ENCODE assay signal across 1 cellular context in the genomic region with DNA sequence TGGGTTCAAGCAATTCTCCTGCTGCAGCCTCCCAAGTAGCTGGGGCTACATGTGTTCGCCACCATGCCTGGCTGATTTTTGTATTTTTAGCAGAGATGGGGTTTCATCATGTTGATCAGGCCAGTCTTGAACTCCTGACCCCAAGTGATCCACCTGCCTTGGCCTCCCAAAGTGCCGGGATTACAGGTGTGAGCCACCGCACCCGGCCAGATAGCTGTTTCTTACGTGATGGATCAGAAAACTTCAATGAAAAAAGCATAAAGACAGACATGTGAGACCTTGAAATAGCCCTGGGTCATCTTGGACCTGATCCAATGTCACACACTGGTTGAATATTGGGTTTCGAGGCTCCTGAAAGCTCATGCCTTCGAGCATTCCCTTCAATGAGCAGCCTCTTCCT.
TF ChIP-seq lines count a peak whose summit lies in the region.

No MANE protein-coding gene starts in this region.

TF ChIP-seq in K562, 482 proteins besides CTCF, POLR2A, EP300 and RAD21 (continued from another document):
- no peak for TF ChIP-seq NEUROD1 (IDR thresholded peaks at IDR 0.05; ENCODE audit: borderline replicate concordance, low read depth, low read length, partially characterized antibody)
- TF ChIP-seq, protein P1, sequence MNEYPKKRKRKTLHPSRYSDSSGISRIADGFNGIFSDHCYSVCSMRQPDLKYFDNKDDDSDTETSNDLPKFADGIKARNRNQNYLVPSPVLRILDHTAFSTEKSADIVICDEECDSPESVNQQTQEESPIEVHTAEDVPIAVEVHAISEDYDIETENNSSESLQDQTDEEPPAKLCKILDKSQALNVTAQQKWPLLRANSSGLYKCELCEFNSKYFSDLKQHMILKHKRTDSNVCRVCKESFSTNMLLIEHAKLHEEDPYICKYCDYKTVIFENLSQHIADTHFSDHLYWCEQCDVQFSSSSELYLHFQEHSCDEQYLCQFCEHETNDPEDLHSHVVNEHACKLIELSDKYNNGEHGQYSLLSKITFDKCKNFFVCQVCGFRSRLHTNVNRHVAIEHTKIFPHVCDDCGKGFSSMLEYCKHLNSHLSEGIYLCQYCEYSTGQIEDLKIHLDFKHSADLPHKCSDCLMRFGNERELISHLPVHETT (CRISPR knock-in tag; conservative IDR thresholded peaks at IDR 0.05 in 1 of 2, IDR thresholded peaks at IDR 0.05 in 1 of 2), result no peak
- TF ChIP-seq ATF1 (CRISPR knock-in tag; IDR thresholded peaks at IDR 0.05), result no peak
- no peak for TF ChIP-seq ATF1 (tag; IDR thresholded peaks at IDR 0.05)
- TF ChIP-seq ZNF3 (CRISPR knock-in tag; IDR thresholded peaks at IDR 0.05), result no peak
- no peak for TF ChIP-seq SIX5 (IDR thresholded peaks at IDR 0.05; ENCODE audit: borderline replicate concordance in 1 of 2, insufficient read depth in 1 of 2, low read depth in 1 of 2, low read length in 2 of 2)
- peak; percentile 19 for TF ChIP-seq CXXC5 (CRISPR knock-in tag; IDR thresholded peaks at IDR 0.05)
- TF ChIP-seq, protein P2, sequence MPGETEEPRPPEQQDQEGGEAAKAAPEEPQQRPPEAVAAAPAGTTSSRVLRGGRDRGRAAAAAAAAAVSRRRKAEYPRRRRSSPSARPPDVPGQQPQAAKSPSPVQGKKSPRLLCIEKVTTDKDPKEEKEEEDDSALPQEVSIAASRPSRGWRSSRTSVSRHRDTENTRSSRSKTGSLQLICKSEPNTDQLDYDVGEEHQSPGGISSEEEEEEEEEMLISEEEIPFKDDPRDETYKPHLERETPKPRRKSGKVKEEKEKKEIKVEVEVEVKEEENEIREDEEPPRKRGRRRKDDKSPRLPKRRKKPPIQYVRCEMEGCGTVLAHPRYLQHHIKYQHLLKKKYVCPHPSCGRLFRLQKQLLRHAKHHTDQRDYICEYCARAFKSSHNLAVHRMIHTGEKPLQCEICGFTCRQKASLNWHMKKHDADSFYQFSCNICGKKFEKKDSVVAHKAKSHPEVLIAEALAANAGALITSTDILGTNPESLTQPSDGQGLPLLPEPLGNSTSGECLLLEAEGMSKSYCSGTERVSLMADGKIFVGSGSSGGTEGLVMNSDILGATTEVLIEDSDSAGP (CRISPR knock-in tag; IDR thresholded peaks at IDR 0.05), result no peak
- TF ChIP-seq DACH1 (IDR thresholded peaks at IDR 0.05; ENCODE audit: partially characterized antibody), result no peak
- TF ChIP-seq ZNF239 (CRISPR knock-in tag; IDR thresholded peaks at IDR 0.05), result no peak
- peak; percentile 51; the same call in 1 of the 2 replicates for TF ChIP-seq SMAD4 (CRISPR knock-in tag; conservative IDR thresholded peaks at IDR 0.05)
- TF ChIP-seq CC2D1A (IDR thresholded peaks at IDR 0.05), result no peak
- no peak for TF ChIP-seq GTF2E2 (tag; IDR thresholded peaks at IDR 0.05)
- TF ChIP-seq BCOR (IDR thresholded peaks at IDR 0.05), result 0 out of 2 replicates have a peak, but pooled peaks have one; percentile 14
- TF ChIP-seq ZKSCAN8 (CRISPR knock-in tag; IDR thresholded peaks at IDR 0.05), result 0 out of 2 replicates have a peak, but pooled peaks have one; percentile 11
- no peak for TF ChIP-seq NFE2 (IDR thresholded peaks at IDR 0.05; ENCODE audit: low read depth)
- TF ChIP-seq, protein P3, sequence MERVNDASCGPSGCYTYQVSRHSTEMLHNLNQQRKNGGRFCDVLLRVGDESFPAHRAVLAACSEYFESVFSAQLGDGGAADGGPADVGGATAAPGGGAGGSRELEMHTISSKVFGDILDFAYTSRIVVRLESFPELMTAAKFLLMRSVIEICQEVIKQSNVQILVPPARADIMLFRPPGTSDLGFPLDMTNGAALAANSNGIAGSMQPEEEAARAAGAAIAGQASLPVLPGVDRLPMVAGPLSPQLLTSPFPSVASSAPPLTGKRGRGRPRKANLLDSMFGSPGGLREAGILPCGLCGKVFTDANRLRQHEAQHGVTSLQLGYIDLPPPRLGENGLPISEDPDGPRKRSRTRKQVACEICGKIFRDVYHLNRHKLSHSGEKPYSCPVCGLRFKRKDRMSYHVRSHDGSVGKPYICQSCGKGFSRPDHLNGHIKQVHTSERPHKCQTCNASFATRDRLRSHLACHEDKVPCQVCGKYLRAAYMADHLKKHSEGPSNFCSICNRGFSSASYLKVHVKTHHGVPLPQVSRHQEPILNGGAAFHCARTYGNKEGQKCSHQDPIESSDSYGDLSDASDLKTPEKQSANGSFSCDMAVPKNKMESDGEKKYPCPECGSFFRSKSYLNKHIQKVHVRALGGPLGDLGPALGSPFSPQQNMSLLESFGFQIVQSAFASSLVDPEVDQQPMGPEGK (CRISPR knock-in tag; IDR thresholded peaks at IDR 0.05; ENCODE audit: borderline replicate concordance), result 0 out of 2 replicates have a peak, but pooled peaks have one; percentile 49
- TF ChIP-seq, protein P4, sequence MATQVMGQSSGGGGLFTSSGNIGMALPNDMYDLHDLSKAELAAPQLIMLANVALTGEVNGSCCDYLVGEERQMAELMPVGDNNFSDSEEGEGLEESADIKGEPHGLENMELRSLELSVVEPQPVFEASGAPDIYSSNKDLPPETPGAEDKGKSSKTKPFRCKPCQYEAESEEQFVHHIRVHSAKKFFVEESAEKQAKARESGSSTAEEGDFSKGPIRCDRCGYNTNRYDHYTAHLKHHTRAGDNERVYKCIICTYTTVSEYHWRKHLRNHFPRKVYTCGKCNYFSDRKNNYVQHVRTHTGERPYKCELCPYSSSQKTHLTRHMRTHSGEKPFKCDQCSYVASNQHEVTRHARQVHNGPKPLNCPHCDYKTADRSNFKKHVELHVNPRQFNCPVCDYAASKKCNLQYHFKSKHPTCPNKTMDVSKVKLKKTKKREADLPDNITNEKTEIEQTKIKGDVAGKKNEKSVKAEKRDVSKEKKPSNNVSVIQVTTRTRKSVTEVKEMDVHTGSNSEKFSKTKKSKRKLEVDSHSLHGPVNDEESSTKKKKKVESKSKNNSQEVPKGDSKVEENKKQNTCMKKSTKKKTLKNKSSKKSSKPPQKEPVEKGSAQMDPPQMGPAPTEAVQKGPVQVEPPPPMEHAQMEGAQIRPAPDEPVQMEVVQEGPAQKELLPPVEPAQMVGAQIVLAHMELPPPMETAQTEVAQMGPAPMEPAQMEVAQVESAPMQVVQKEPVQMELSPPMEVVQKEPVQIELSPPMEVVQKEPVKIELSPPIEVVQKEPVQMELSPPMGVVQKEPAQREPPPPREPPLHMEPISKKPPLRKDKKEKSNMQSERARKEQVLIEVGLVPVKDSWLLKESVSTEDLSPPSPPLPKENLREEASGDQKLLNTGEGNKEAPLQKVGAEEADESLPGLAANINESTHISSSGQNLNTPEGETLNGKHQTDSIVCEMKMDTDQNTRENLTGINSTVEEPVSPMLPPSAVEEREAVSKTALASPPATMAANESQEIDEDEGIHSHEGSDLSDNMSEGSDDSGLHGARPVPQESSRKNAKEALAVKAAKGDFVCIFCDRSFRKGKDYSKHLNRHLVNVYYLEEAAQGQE (CRISPR knock-in tag; IDR thresholded peaks at IDR 0.05; ENCODE audit: low read depth), result no peak
- no peak for TF ChIP-seq SP2 (IDR thresholded peaks at IDR 0.05; ENCODE audit: extremely low read depth, low read depth, low read length, poor library complexity, severe bottlenecking)
- TF ChIP-seq BRCA1 (IDR thresholded peaks at IDR 0.05), result no peak
- no peak for TF ChIP-seq BRCA1 (CRISPR knock-in tag; IDR thresholded peaks at IDR 0.05)
- TF ChIP-seq, protein P5, sequence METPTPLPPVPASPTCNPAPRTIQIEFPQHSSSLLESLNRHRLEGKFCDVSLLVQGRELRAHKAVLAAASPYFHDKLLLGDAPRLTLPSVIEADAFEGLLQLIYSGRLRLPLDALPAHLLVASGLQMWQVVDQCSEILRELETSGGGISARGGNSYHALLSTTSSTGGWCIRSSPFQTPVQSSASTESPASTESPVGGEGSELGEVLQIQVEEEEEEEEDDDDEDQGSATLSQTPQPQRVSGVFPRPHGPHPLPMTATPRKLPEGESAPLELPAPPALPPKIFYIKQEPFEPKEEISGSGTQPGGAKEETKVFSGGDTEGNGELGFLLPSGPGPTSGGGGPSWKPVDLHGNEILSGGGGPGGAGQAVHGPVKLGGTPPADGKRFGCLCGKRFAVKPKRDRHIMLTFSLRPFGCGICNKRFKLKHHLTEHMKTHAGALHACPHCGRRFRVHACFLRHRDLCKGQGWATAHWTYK (CRISPR knock-in tag; IDR thresholded peaks at IDR 0.05), result no peak
- no peak for TF ChIP-seq GABPB2 (CRISPR knock-in tag; conservative IDR thresholded peaks at IDR 0.05)
- peak; percentile 70 for TF ChIP-seq NFIC (IDR thresholded peaks at IDR 0.05)
- TF ChIP-seq ZNF507 (tag; conservative IDR thresholded peaks at IDR 0.05), result no peak
- TF ChIP-seq ZC3H8 (IDR thresholded peaks at IDR 0.05), result no peak
- TF ChIP-seq ZNF311 (CRISPR knock-in tag; IDR thresholded peaks at IDR 0.05), result 0 out of 2 replicates have a peak, but pooled peaks have one; percentile 29
- TF ChIP-seq, protein P6, sequence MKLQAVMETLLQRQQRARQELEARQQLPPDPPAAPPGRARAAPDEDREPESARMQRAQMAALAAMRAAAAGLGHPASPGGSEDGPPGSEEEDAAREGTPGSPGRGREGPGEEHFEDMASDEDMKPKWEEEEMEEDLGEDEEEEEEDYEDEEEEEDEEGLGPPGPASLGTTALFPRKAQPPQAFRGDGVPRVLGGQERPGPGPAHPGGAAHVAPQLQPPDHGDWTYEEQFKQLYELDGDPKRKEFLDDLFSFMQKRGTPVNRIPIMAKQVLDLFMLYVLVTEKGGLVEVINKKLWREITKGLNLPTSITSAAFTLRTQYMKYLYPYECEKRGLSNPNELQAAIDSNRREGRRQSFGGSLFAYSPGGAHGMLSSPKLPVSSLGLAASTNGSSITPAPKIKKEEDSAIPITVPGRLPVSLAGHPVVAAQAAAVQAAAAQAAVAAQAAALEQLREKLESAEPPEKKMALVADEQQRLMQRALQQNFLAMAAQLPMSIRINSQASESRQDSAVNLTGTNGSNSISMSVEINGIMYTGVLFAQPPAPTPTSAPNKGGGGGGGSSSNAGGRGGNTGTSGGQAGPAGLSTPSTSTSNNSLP (IDR thresholded peaks at IDR 0.05; ENCODE audit: borderline replicate concordance, low read depth, low read length), result no peak
- TF ChIP-seq ZNF232 (CRISPR knock-in tag; IDR thresholded peaks at IDR 0.05), result no peak
- TF ChIP-seq ZNF324 (CRISPR knock-in tag; IDR thresholded peaks at IDR 0.05), result no peak
- TF ChIP-seq, protein P7, sequence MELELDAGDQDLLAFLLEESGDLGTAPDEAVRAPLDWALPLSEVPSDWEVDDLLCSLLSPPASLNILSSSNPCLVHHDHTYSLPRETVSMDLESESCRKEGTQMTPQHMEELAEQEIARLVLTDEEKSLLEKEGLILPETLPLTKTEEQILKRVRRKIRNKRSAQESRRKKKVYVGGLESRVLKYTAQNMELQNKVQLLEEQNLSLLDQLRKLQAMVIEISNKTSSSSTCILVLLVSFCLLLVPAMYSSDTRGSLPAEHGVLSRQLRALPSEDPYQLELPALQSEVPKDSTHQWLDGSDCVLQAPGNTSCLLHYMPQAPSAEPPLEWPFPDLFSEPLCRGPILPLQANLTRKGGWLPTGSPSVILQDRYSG (tag; conservative IDR thresholded peaks at IDR 0.05; ENCODE audit: low read depth), result no peak
- no peak for TF ChIP-seq POLR2G (IDR thresholded peaks at IDR 0.05; ENCODE audit: low read depth, low read length)
- no peak for TF ChIP-seq NR2C1 (IDR thresholded peaks at IDR 0.05)
- peak; percentile 59; the same call in 1 of the 2 replicates for TF ChIP-seq NR2C1 (tag; IDR thresholded peaks at IDR 0.05)
- TF ChIP-seq MEF2D (tag; conservative IDR thresholded peaks at IDR 0.05; ENCODE audit: low read depth), result peak; percentile 53; the same call in 1 of the 2 replicates
TF ChIP-seq in K562: peak in this region for 16.
